ENCODE assay signal across 1 cellular context in genomic region chr9:133268335-133269056, GRCh38.
TF ChIP-seq lines count a peak whose summit lies in the region.

No MANE protein-coding gene starts in this region.

TF ChIP-seq in K562, 482 proteins besides CTCF, POLR2A, EP300 and RAD21 (continued from another document and continues in another):
- TF ChIP-seq ZNF655 (CRISPR knock-in tag; IDR thresholded peaks at IDR 0.05) (no peak), SREBF1 (IDR thresholded peaks at IDR 0.05; ENCODE audit: borderline replicate concordance, low read depth, low read length) (no peak), STAT5A (IDR thresholded peaks at IDR 0.05; ENCODE audit: borderline replicate concordance, low read length) (no peak), SMC3 (conservative IDR thresholded peaks at IDR 0.05; ENCODE audit: insufficient read depth, low read depth, low read length) (no peak), DMBX1 (CRISPR knock-in tag; IDR thresholded peaks at IDR 0.05; ENCODE audit: borderline replicate concordance) (peak; percentile 18; the same call in 1 of the 2 replicates), ZNF444 (CRISPR knock-in tag; IDR thresholded peaks at IDR 0.05) (no peak), HOMEZ (CRISPR knock-in tag; IDR thresholded peaks at IDR 0.05) (no peak), GTF2A2 (tag; IDR thresholded peaks at IDR 0.05) (0 out of 2 replicates have a peak, but pooled peaks have one; percentile 20), ZNF644 (tag; IDR thresholded peaks at IDR 0.05; ENCODE audit: low read depth) (0 out of 2 replicates have a peak, but pooled peaks have one; percentile 44), JUNB (CRISPR knock-in tag; conservative IDR thresholded peaks at IDR 0.05) (no peak), NUFIP1 (IDR thresholded peaks at IDR 0.05; ENCODE audit: partially characterized antibody) (no peak), CAMTA2 (CRISPR knock-in tag; conservative IDR thresholded peaks at IDR 0.05) (no peak), HLTF (IDR thresholded peaks at IDR 0.05) (peak; percentile 65; the same call in 1 of the 2 replicates), ETV5 (CRISPR knock-in tag; IDR thresholded peaks at IDR 0.05; ENCODE audit: low read depth) (no peak), PPARD (CRISPR knock-in tag; IDR thresholded peaks at IDR 0.05) (no peak), SRSF7 (optimal IDR thresholded peaks at IDR 0.05; ENCODE audit: low read depth, low read length) (no peak), ZBTB40 (IDR thresholded peaks at IDR 0.05) (0 out of 2 replicates have a peak, but pooled peaks have one; percentile 53), ZBTB40 (CRISPR knock-in tag; IDR thresholded peaks at IDR 0.05) (no peak), ZNF592 (IDR thresholded peaks at IDR 0.05) (peak; percentile 71; the same call in 1 of the 2 replicates), GTF2E2 (tag; IDR thresholded peaks at IDR 0.05) (peak; percentile 53; the same call in 1 of the 2 replicates), ZNF143 (CRISPR knock-in tag; IDR thresholded peaks at IDR 0.05) (no peak), SMAD4 (CRISPR knock-in tag; conservative IDR thresholded peaks at IDR 0.05) (0 out of 2 replicates have a peak, but pooled peaks have one; percentile 36), BHLHE40 (IDR thresholded peaks at IDR 0.05; ENCODE audit: low read length) (no peak), FOXJ3 (CRISPR knock-in tag; IDR thresholded peaks at IDR 0.05) (no peak), MNT (conservative IDR thresholded peaks at IDR 0.05) (no peak), ARID2 (IDR thresholded peaks at IDR 0.05) (no peak), CXXC5 (CRISPR knock-in tag; IDR thresholded peaks at IDR 0.05) (0 out of 2 replicates have a peak, but pooled peaks have one; percentile 12), NFIX (CRISPR knock-in tag; IDR thresholded peaks at IDR 0.05; ENCODE audit: low read depth) (no peak), ZNF584 (CRISPR knock-in tag; IDR thresholded peaks at IDR 0.05; ENCODE audit: low read depth) (no peak), MLX (CRISPR knock-in tag; conservative IDR thresholded peaks at IDR 0.05) (no peak), BCOR (IDR thresholded peaks at IDR 0.05) (peak; percentile 52; the same call in 1 of the 2 replicates), NFRKB (IDR thresholded peaks at IDR 0.05; ENCODE audit: low read depth) (0 out of 2 replicates have a peak, but pooled peaks have one; percentile 21), ATF7 (IDR thresholded peaks at IDR 0.05) (no peak), ID3 (CRISPR knock-in tag; IDR thresholded peaks at IDR 0.05) (no peak), ID3 (tag; IDR thresholded peaks at IDR 0.05) (peak; percentile 60; the same call in 1 of the 2 replicates), FOXK2 (conservative IDR thresholded peaks at IDR 0.05 in 1 of 2, IDR thresholded peaks at IDR 0.05 in 1 of 2; ENCODE audit: low read depth in 2 of 2) (0 out of 4 replicates have a peak, but pooled peaks of 1 of the 2 experiments have one; percentile 11), ZNF561 (CRISPR knock-in tag; conservative IDR thresholded peaks at IDR 0.05) (no peak), KDM2B (CRISPR knock-in tag; IDR thresholded peaks at IDR 0.05) (no peak), POLR2G (IDR thresholded peaks at IDR 0.05; ENCODE audit: low read depth, low read length) (no peak), ELF2 (CRISPR knock-in tag; IDR thresholded peaks at IDR 0.05) (no peak), RHOXF2B (CRISPR knock-in tag; conservative IDR thresholded peaks at IDR 0.05) (no peak), PKNOX1 (IDR thresholded peaks at IDR 0.05) (peak; percentile 79), DDX20 (tag; IDR thresholded peaks at IDR 0.05; ENCODE audit: low read depth) (no peak), PHTF2 (CRISPR knock-in tag; IDR thresholded peaks at IDR 0.05) (no peak), ARHGAP35 (IDR thresholded peaks at IDR 0.05; ENCODE audit: partially characterized antibody) (no peak)
